19 cellular contexts compared by ENCODE assay signal in the genomic region with DNA sequence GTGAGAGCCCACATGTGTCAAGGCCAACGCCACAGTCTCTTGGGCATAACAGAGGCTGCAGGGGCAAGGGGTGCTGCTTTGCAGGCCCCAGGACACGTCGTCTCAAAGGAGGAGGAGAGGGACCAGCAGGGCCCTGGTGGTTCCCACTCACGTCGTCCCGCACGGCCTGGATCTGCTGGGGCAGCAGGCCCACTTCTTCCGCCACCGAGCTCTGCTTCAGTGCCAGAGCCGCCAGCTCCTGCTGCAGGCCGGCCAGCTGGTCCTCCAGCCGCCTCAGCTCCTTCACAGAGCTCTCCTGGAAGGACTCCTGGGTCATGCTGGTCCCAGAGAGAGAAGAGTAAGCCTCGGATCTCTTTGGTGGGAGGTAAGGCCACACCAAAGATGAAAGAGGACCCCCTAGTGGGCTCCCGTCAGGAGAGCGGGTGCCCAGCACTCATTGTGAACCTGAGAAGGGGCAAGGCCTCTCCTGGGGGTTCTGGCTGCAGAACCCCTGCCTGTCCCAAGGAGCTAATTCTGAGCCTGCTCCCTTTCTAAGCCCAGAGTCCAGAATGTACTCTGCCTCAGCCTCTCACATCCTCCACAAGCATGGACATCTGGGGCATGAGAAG. TPM values are rescaled to one million over a fixed set of nuclear protein-coding genes. Genes with fewer than 3 reads are reported as not detected.
DNase-seq lines count a peak whose midpoint lies in the region; ATAC-seq and TF ChIP-seq lines count a peak whose summit lies in the region.
"Had no signal": no experiment of that assay in that cellular context is flagged by ENCODE, and none has a peak within 500 bp of the region (broad histone marks: within the 10 kb centered on the region; RNA-seq: fewer than 3 reads in every experiment).

No MANE protein-coding gene starts in this region.

- intact Hi-C loops in heart left ventricle (cut with DNase I), result no loop called here
- intact Hi-C loops in Right ventricle myocardium superior (cut with DNase I), result no loop called here

- H2BK120ac ChIP-seq in mesenchymal stem cell (ENCODE audit: low read depth, low read length), result no peak overlapping the region

- no peak overlapping the region for H2BK12ac ChIP-seq in mesenchymal stem cell (ENCODE audit: low read length in 2 of 2)

- H3K18ac ChIP-seq in mesenchymal stem cell (ENCODE audit: low read depth in 1 of 2, low read length in 2 of 2), result no peak overlapping the region

- CTCF ChIA-PET in activated CD8-positive, alpha-beta T cell treated with anti-CD3 and anti-CD28 coated beads, Interleukin-2, amount 10 ng/mL, durations not matched to agents 7 days and 5 days (lab: Charles Lee), result interaction anchor here (1.5 to 1.6 kb wide), 2 partner anchors 12 to 15 kb away, joined by 4 to 6 read pairs; no protein-coding TSS in a partner anchor

- peak overlapping the region; percentile 22 for H3K27ac Mint-ChIP-seq in activated CD8-positive, alpha-beta T cell treated with anti-CD3 and anti-CD28 coated beads, Interleukin-2, amount 10 ng/mL, durations not matched to agents 7 days and 5 days
- no peak overlapping the region for H3K27ac Mint-ChIP-seq in endothelial cell (ENCODE audit: unreplicated experiment)
- peak overlapping the region; percentile 25 to 91 for H3K27ac Mint-ChIP-seq in stimulated activated naive CD8-positive, alpha-beta T cell treated with anti-CD3 and anti-CD28 coated beads, Interleukin-15, amount 100 ng/mL, for 72 hours

- H3K4me1 ChIP-seq in heart left ventricle (peaks cover 0 to 10% (median 4%) of the 10 kb centered on the region in 12 donors), mesenchymal stem cell (ENCODE audit: control insufficient read depth, insufficient read depth, low read depth, low read length) (no peaks in the 10 kb centered on the region)
- H3K4me1 ChIP-seq: adrenal gland had no signal

- H3K4ac ChIP-seq in mesenchymal stem cell (ENCODE audit: low read depth in 1 of 2, low read length in 2 of 2), result no peak overlapping the region

- H2BK15ac ChIP-seq in mesenchymal stem cell (ENCODE audit: low read depth, poor library complexity, severe bottlenecking), result no peak overlapping the region

- H4K91ac ChIP-seq in mesenchymal stem cell (ENCODE audit: low read length), result no peak overlapping the region

- no peaks in the 10 kb centered on the region for H3K9me3 Mint-ChIP-seq in activated CD8-positive, alpha-beta T cell treated with anti-CD3 and anti-CD28 coated beads, Interleukin-2, amount 10 ng/mL, durations not matched to agents 7 days and 5 days (ENCODE audit: insufficient read depth)
- H3K9me3 Mint-ChIP-seq in endothelial cell (ENCODE audit: unreplicated experiment), result no peaks in the 10 kb centered on the region
- no peaks in the 10 kb centered on the region for H3K9me3 Mint-ChIP-seq in stimulated activated naive CD8-positive, alpha-beta T cell treated with anti-CD3 and anti-CD28 coated beads, Interleukin-15, amount 100 ng/mL, for 72 hours

- H3K9ac ChIP-seq in mesenchymal stem cell (ENCODE audit: low read length), result no peak overlapping the region

- no peak overlapping the region for H2AK5ac ChIP-seq in mesenchymal stem cell (ENCODE audit: low read length, severe bottlenecking)

- no peak overlapping the region for H4K8ac ChIP-seq in mesenchymal stem cell (ENCODE audit: low read length)

- no peaks in the 10 kb centered on the region for H3K27me3 ChIP-seq in heart left ventricle
- H3K27me3 ChIP-seq in mesenchymal stem cell (ENCODE audit: control insufficient read depth in 1 of 2, insufficient read depth in 1 of 2, low read length in 2 of 2), result no peaks in the 10 kb centered on the region
- H3K27me3 ChIP-seq: adrenal gland, sigmoid colon had no signal

- H3K27ac ChIP-seq in heart left ventricle (peak overlapping the region in 1 of 12 donors; percentile 15), mesenchymal stem cell (ENCODE audit: low read length, poor library complexity, severe bottlenecking) (no peak overlapping the region)
- H3K27ac ChIP-seq: adrenal gland, thoracic aorta had no signal

- H3K36me3 ChIP-seq in heart left ventricle, result peaks cover 8 to 100% (median 97%) of the 10 kb centered on the region in 9 donors
- peaks cover 90 to 98% of the 10 kb centered on the region in 2 experiments for H3K36me3 ChIP-seq in mesenchymal stem cell (ENCODE audit: control insufficient read depth in 1 of 2, insufficient read depth in 2 of 2, low read depth in 1 of 2, low read length in 2 of 2)

- no peaks in the 10 kb centered on the region for H3K27me3 Mint-ChIP-seq in activated CD8-positive, alpha-beta T cell treated with anti-CD3 and anti-CD28 coated beads, Interleukin-2, amount 10 ng/mL, durations not matched to agents 7 days and 5 days (ENCODE audit: low read depth)
- H3K27me3 Mint-ChIP-seq in endothelial cell (ENCODE audit: unreplicated experiment), result peaks cover 4% of the 10 kb centered on the region
- H3K27me3 Mint-ChIP-seq in stimulated activated naive CD8-positive, alpha-beta T cell treated with anti-CD3 and anti-CD28 coated beads, Interleukin-15, amount 100 ng/mL, for 72 hours, result no peaks in the 10 kb centered on the region

- no peak for ATAC-seq in heart left ventricle
- ATAC-seq in Right ventricle myocardium superior (ENCODE audit: poor library complexity), result no peak
- no peak for ATAC-seq in activated CD8-positive, alpha-beta T cell treated with anti-CD3 and anti-CD28 coated beads, Interleukin-2, amount 10 ng/mL, durations not matched to agents 7 days and 5 days
- ATAC-seq in stimulated activated naive CD8-positive, alpha-beta T cell treated with anti-CD3 and anti-CD28 coated beads, Interleukin-15, amount 100 ng/mL, for 72 hours, result no peak
- no peak for ATAC-seq in GM19452 (IDR thresholded peaks at IDR 0.05; ENCODE audit: unreplicated experiment)
- ATAC-seq in GM19455 (IDR thresholded peaks at IDR 0.05; ENCODE audit: unreplicated experiment), result no peak
- ATAC-seq: activated CD4-positive, CD25-positive, alpha-beta regulatory T cell treated with anti-CD3 and anti-CD28 coated beads, Interleukin-2, amount 50 U/mL, for 24 hours had no signal

- POLR2A ChIA-PET in activated CD8-positive, alpha-beta T cell treated with anti-CD3 and anti-CD28 coated beads, Interleukin-2, amount 10 ng/mL, durations not matched to agents 7 days and 5 days (lab: Charles Lee), result interaction anchor here (0.9 to 16.4 kb wide), 3 partner anchors 12 to 22 kb away, joined by 4 to 307 read pairs (median 4); partner anchors contain the start of gene SUN2

- no peak overlapping the region for H3K14ac ChIP-seq in mesenchymal stem cell (ENCODE audit: low read length in 2 of 2)

- H3K4me2 ChIP-seq in mesenchymal stem cell (ENCODE audit: low read length, poor library complexity, severe bottlenecking), result no peak overlapping the region

- H2AFZ ChIP-seq in mesenchymal stem cell (ENCODE audit: low read depth, low read length), result no peak overlapping the region

- H3K4me3 ChIP-seq in heart left ventricle (no peak overlapping the region), mesenchymal stem cell (ENCODE audit: insufficient read depth in 1 of 2, low read depth in 1 of 2, low read length in 2 of 2) (no peak overlapping the region)
- H3K4me3 ChIP-seq: adrenal gland, sigmoid colon, thoracic aorta had no signal

- H3K79me1 ChIP-seq in mesenchymal stem cell (replicated peaks; ENCODE audit: low read length, poor library complexity, severe bottlenecking), result peaks cover 15% of the 10 kb centered on the region

- H3K4me1 Mint-ChIP-seq in activated CD8-positive, alpha-beta T cell treated with anti-CD3 and anti-CD28 coated beads, Interleukin-2, amount 10 ng/mL, durations not matched to agents 7 days and 5 days (ENCODE audit: low read depth), result peaks cover 67% of the 10 kb centered on the region
- H3K4me1 Mint-ChIP-seq in endothelial cell (ENCODE audit: unreplicated experiment), result peaks cover 14% of the 10 kb centered on the region
- peaks cover 77% of the 10 kb centered on the region for H3K4me1 Mint-ChIP-seq in stimulated activated naive CD8-positive, alpha-beta T cell treated with anti-CD3 and anti-CD28 coated beads, Interleukin-15, amount 100 ng/mL, for 72 hours

- no peak overlapping the region for H3K23ac ChIP-seq in mesenchymal stem cell (ENCODE audit: low read length in 2 of 2)

- no peaks in the 10 kb centered on the region for H3K9me3 ChIP-seq in heart left ventricle
- H3K9me3 ChIP-seq in mesenchymal stem cell (ENCODE audit: control insufficient read depth, low read length), result no peaks in the 10 kb centered on the region
- H3K9me3 ChIP-seq: adrenal gland, sigmoid colon, thoracic aorta had no signal

- no peak for TF ChIP-seq CTCF in heart left ventricle (IDR thresholded peaks at IDR 0.05)
- no peak for TF ChIP-seq CTCF in endothelial cell (IDR thresholded peaks at IDR 0.05; ENCODE audit: unreplicated experiment)

- no peak overlapping the region for H2BK5ac ChIP-seq in mesenchymal stem cell (ENCODE audit: low read depth, low read length, poor library complexity, severe bottlenecking)

- DNase-seq in heart left ventricle, result peak in 3 of 5 donors; percentile 12 to 53 (median 13)
- DNase-seq in Right ventricle myocardium superior, result no peak
- no peak for DNase-seq in activated CD8-positive, alpha-beta T cell treated with anti-CD3 and anti-CD28 coated beads, Interleukin-2, amount 10 ng/mL, durations not matched to agents 7 days and 5 days
- no peak for DNase-seq in endothelial cell (ENCODE audit: low spot score)
- DNase-seq in stimulated activated naive CD8-positive, alpha-beta T cell treated with anti-CD3 and anti-CD28 coated beads, Interleukin-15, amount 100 ng/mL, for 72 hours, result no peak
- no peak for DNase-seq in mesenchymal stem cell
- DNase-seq: activated CD8-positive, alpha-beta memory T cell treated with anti-CD3 and anti-CD28 coated beads, Interleukin-2, amount 50 U/mL, for 48 hours; adrenal gland; GF-D8; GOT3; MV-4-11; NCI-H2029 treated with DMSO at 0.1 percent for 48 hours; SHP77 treated with DMSO at 0.1 percent for 48 hours; sigmoid colon; stimulated activated CD4-positive, alpha-beta T cell treated with anti-CD3 and anti-CD28 coated beads, Interleukin-1b, Interleukin-23, amount 100 ng/mL, for 48 hours had no signal

- TF ChIP-seq POLR2A in heart left ventricle (IDR thresholded peaks at IDR 0.05), result no peak

- H3K4me3 Mint-ChIP-seq in activated CD8-positive, alpha-beta T cell treated with anti-CD3 and anti-CD28 coated beads, Interleukin-2, amount 10 ng/mL, durations not matched to agents 7 days and 5 days, result no peak overlapping the region
- peak overlapping the region; percentile 25 for H3K4me3 Mint-ChIP-seq in endothelial cell (ENCODE audit: unreplicated experiment)
- H3K4me3 Mint-ChIP-seq in stimulated activated naive CD8-positive, alpha-beta T cell treated with anti-CD3 and anti-CD28 coated beads, Interleukin-15, amount 100 ng/mL, for 72 hours, result no peak overlapping the region

- peaks cover 88% of the 10 kb centered on the region for H3K36me3 Mint-ChIP-seq in activated CD8-positive, alpha-beta T cell treated with anti-CD3 and anti-CD28 coated beads, Interleukin-2, amount 10 ng/mL, durations not matched to agents 7 days and 5 days (ENCODE audit: low read depth)
- H3K36me3 Mint-ChIP-seq in endothelial cell (ENCODE audit: low read depth, unreplicated experiment), result peaks cover 47% of the 10 kb centered on the region

- 87 to 93% (median 92%) methylated on average over 15 of the region's 15 CpGs for WGBS in heart left ventricle, 4 donors
- 95% methylated on average over 15 of the region's 15 CpGs for WGBS in mesenchymal stem cell

RNA-seq across cellular contexts. Expression of gene SUN2, which starts 15.6 kb away (rescaled TPM):
- total RNA-seq in heart left ventricle, result 100 to 1,000 TPM in 6 of 9 donors, 10 to 100 TPM in 3; 75.2 to 405 (median 125) TPM
- polyA plus RNA-seq in heart left ventricle, result 100 to 1,000 TPM in 1 of 2 donors, 10 to 100 TPM in 1; 41.3 to 203 TPM
- total RNA-seq in Right ventricle myocardium superior, result 117 TPM
- 100 to 1,000 TPM; 481 to 482 TPM for total RNA-seq in activated CD8-positive, alpha-beta T cell treated with anti-CD3 and anti-CD28 coated beads, Interleukin-2, amount 10 ng/mL, durations not matched to agents 7 days and 5 days
- total RNA-seq in endothelial cell (ENCODE audit: unreplicated experiment), result 74.4 TPM
- polyA plus RNA-seq in mesenchymal stem cell (2013, experiment 1 of 2), result 22.3 TPM
- 21.7 TPM for polyA plus RNA-seq in mesenchymal stem cell (2013, experiment 2 of 2)

RNA-seq across cellular contexts. Expression of gene GTPBP1, which starts 34.5 kb away (rescaled TPM):
- total RNA-seq in heart left ventricle (10 to 100 TPM; 23.7 to 45.3 (median 28.1) TPM), Right ventricle myocardium superior (30.6 TPM), endothelial cell (ENCODE audit: unreplicated experiment) (44.5 TPM)
- 10 to 100 TPM; 15.6 to 21.6 TPM for polyA plus RNA-seq in heart left ventricle
- total RNA-seq in activated CD8-positive, alpha-beta T cell treated with anti-CD3 and anti-CD28 coated beads, Interleukin-2, amount 10 ng/mL, durations not matched to agents 7 days and 5 days, result 10 to 100 TPM; 71.8 to 73.9 TPM
- 14.9 TPM for polyA plus RNA-seq in mesenchymal stem cell (2013, experiment 1 of 2)
- 13.6 TPM for polyA plus RNA-seq in mesenchymal stem cell (2013, experiment 2 of 2)

RNA-seq across cellular contexts. Expression of gene JOSD1, which starts 39.5 kb away (rescaled TPM):
- total RNA-seq in heart left ventricle (10 to 100 TPM; 14.7 to 34.0 (median 22.8) TPM), Right ventricle myocardium superior (17.2 TPM), endothelial cell (ENCODE audit: unreplicated experiment) (49.6 TPM)
- 10 to 100 TPM in 1 of 2 donors, 1 to 10 TPM in 1; 7.8 to 33.9 TPM for polyA plus RNA-seq in heart left ventricle
- 10 to 100 TPM; 60.0 to 63.7 TPM for total RNA-seq in activated CD8-positive, alpha-beta T cell treated with anti-CD3 and anti-CD28 coated beads, Interleukin-2, amount 10 ng/mL, durations not matched to agents 7 days and 5 days
- 34.6 TPM for polyA plus RNA-seq in mesenchymal stem cell (2013, experiment 1 of 2)
- polyA plus RNA-seq in mesenchymal stem cell (2013, experiment 2 of 2), result 31.7 TPM

RNA-seq across cellular contexts. Expression of gene DNAL4, which starts 53.7 kb away (rescaled TPM):
- total RNA-seq in heart left ventricle (10 to 100 TPM in 5 of 9 donors, 1 to 10 TPM in 4; 8.2 to 16.4 (median 10.4) TPM), Right ventricle myocardium superior (12.2 TPM), endothelial cell (ENCODE audit: unreplicated experiment) (20.2 TPM)
- polyA plus RNA-seq in heart left ventricle, result 10 to 100 TPM in 1 of 2 donors, 1 to 10 TPM in 1; 7.9 to 14.9 TPM
- total RNA-seq in activated CD8-positive, alpha-beta T cell treated with anti-CD3 and anti-CD28 coated beads, Interleukin-2, amount 10 ng/mL, durations not matched to agents 7 days and 5 days, result 1 to 10 TPM; 8.0 to 8.6 TPM
- polyA plus RNA-seq in mesenchymal stem cell (2013, experiment 1 of 2), result 11.2 TPM
- 11.2 TPM for polyA plus RNA-seq in mesenchymal stem cell (2013, experiment 2 of 2)

RNA-seq across cellular contexts. Expression of gene TOMM22, which starts 58.5 kb away (rescaled TPM):
- total RNA-seq in heart left ventricle (10 to 100 TPM; 37.1 to 82.1 (median 71.6) TPM), Right ventricle myocardium superior (60.9 TPM), endothelial cell (ENCODE audit: unreplicated experiment) (108 TPM)
- 10 to 100 TPM; 32.3 to 45.6 TPM for polyA plus RNA-seq in heart left ventricle
- 10 to 100 TPM; 91.3 to 98.7 TPM for total RNA-seq in activated CD8-positive, alpha-beta T cell treated with anti-CD3 and anti-CD28 coated beads, Interleukin-2, amount 10 ng/mL, durations not matched to agents 7 days and 5 days
- 43.9 TPM for polyA plus RNA-seq in mesenchymal stem cell (2013, experiment 1 of 2)
- 43.6 TPM for polyA plus RNA-seq in mesenchymal stem cell (2013, experiment 2 of 2)

Comparison
In these comparisons a context has a peak if more than half of its experiments do, and no peak if none do; other contexts are left out.
1. DNase-seq: peak in heart left ventricle (3 of 5); none in Right ventricle myocardium superior (single experiment), activated CD8-positive, alpha-beta T cell treated with anti-CD3 and anti-CD28 coated beads, Interleukin-2, amount 10 ng/mL, durations not matched to agents 7 days and 5 days (single experiment), endothelial cell (single experiment), stimulated activated naive CD8-positive, alpha-beta T cell treated with anti-CD3 and anti-CD28 coated beads, Interleukin-15, amount 100 ng/mL, for 72 hours (0 of 2) and mesenchymal stem cell (single experiment).